16 cellular contexts compared by ENCODE assay signal in genomic region chr7:118803-119376, GRCh38.
DNase-seq lines count a peak whose midpoint lies in the region; ATAC-seq, FAIRE-seq and TF ChIP-seq lines count a peak whose summit lies in the region.
"Had no signal": no experiment of that assay in that cellular context is flagged by ENCODE, and none has a peak within 500 bp of the region (broad histone marks: within the 10 kb centered on the region; RNA-seq: fewer than 3 reads in every experiment).

No MANE protein-coding gene starts in this region.

- no peaks in the 10 kb centered on the region for H3K79me2 ChIP-seq in K562 (ENCODE audit: control insufficient read depth, insufficient read depth, low read length)

- no peaks in the 10 kb centered on the region for H3K9me3 ChIP-seq in K562 (replicated peaks; ENCODE audit: control insufficient read depth, insufficient read depth, low read depth, low read length)
- no peaks in the 10 kb centered on the region for H3K9me3 ChIP-seq in tibial nerve

- H3K4me3 ChIP-seq in K562 (no peak overlapping the region), tibial nerve (no peak overlapping the region)
- H3K4me3 ChIP-seq: GM23248 had no signal

- no peak for TF ChIP-seq CTCF in activated CD8-positive, alpha-beta T cell treated with anti-CD3 and anti-CD28 coated beads for 36 hours (IDR thresholded peaks at IDR 0.05)
- TF ChIP-seq CTCF in K562 (IDR thresholded peaks at IDR 0.05 in 2 of 3, conservative IDR thresholded peaks at IDR 0.05 in 1 of 3; ENCODE audit: insufficient read depth in 2 of 3, low read depth in 1 of 3, low read length in 3 of 3) (no peak), tibial nerve (IDR thresholded peaks at IDR 0.05) (no peak), foreskin keratinocyte (conservative IDR thresholded peaks at IDR 0.05) (no peak)

- H3K27ac ChIP-seq in K562 (ENCODE audit: extremely low read depth, low read depth, low read length) = no peak overlapping the region
- peak overlapping the region in 3 of 4 donors; percentile 36 to 67 (median 51) for H3K27ac ChIP-seq in tibial nerve
- no peak overlapping the region for H3K27ac ChIP-seq in foreskin keratinocyte
- H3K27ac ChIP-seq: 22Rv1, GM23248 had no signal

- peak; percentile 8 for DNase-seq in activated CD8-positive, alpha-beta T cell treated with anti-CD3 and anti-CD28 coated beads, Interleukin-2, amount 10 ng/mL, durations not matched to agents 7 days and 5 days
- no peak for DNase-seq in activated CD8-positive, alpha-beta T cell treated with anti-CD3 and anti-CD28 coated beads for 36 hours
- DNase-seq in K562 (ENCODE audit: extremely low read depth in 1 of 4, low spot score in 3 of 4) = no peak
- peak; percentile 26 for DNase-seq in mesenteric fat pad (ENCODE audit: low spot score)
- no peak for DNase-seq in tibial nerve (ENCODE audit: low spot score in 2 of 2)
- DNase-seq in foreskin keratinocyte = no peak
- no peak for DNase-seq in activated T-cell treated with anti-CD3 and anti-CD28 coated beads, Interleukin-2, amount 50 U/mL, for 1 hour
- no peak for DNase-seq in activated CD8-positive, alpha-beta memory T cell treated with anti-CD3 and anti-CD28 coated beads for 24 hours
- DNase-seq: activated CD4-positive, alpha-beta T cell treated with anti-CD3 and anti-CD28 coated beads, Interleukin-2, amount 50 U/mL, for 1 hour; activated naive CD4-positive, alpha-beta T cell; cerebellar nuclear complex; GM23248; NCI-H2029 had no signal

- ATAC-seq in activated CD8-positive, alpha-beta T cell treated with anti-CD3 and anti-CD28 coated beads, Interleukin-2, amount 10 ng/mL, durations not matched to agents 7 days and 5 days = no peak
- ATAC-seq in activated CD8-positive, alpha-beta T cell treated with anti-CD3 and anti-CD28 coated beads for 36 hours = no peak
- ATAC-seq in K562 (0 out of 3 replicates have a peak, but pooled peaks have one; percentile 17), foreskin keratinocyte (no peak)
- ATAC-seq: SK-N-SH treated with all-trans-retinoic acid at 6 μM for 48 hours had no signal

- peaks cover 3% of the 10 kb centered on the region for H3K27me3 Mint-ChIP-seq in activated CD8-positive, alpha-beta T cell treated with anti-CD3 and anti-CD28 coated beads, Interleukin-2, amount 10 ng/mL, durations not matched to agents 7 days and 5 days (ENCODE audit: low read depth)
- H3K27me3 Mint-ChIP-seq in activated CD8-positive, alpha-beta T cell treated with anti-CD3 and anti-CD28 coated beads for 36 hours = peaks cover 26% of the 10 kb centered on the region

- no peaks in the 10 kb centered on the region for H3K9me1 ChIP-seq in K562 (ENCODE audit: control insufficient read depth, insufficient read depth, low read length)

- H3K36me3 Mint-ChIP-seq in activated CD8-positive, alpha-beta T cell treated with anti-CD3 and anti-CD28 coated beads, Interleukin-2, amount 10 ng/mL, durations not matched to agents 7 days and 5 days (ENCODE audit: low read depth) = no peaks in the 10 kb centered on the region
- no peaks in the 10 kb centered on the region for H3K36me3 Mint-ChIP-seq in activated CD8-positive, alpha-beta T cell treated with anti-CD3 and anti-CD28 coated beads for 36 hours (ENCODE audit: low read depth)

- no peaks in the 10 kb centered on the region for H3K36me3 ChIP-seq in K562 (ENCODE audit: control insufficient read depth, insufficient read depth, low read length)
- H3K36me3 ChIP-seq in tibial nerve = no peaks in the 10 kb centered on the region

- H3K27me3 ChIP-seq in K562 (ENCODE audit: control insufficient read depth in 2 of 2, insufficient read depth in 2 of 2, low read length in 2 of 2) (peaks cover 60 to 79% of the 10 kb centered on the region in 2 experiments), tibial nerve (no peaks in the 10 kb centered on the region), foreskin keratinocyte (peaks cover 44% of the 10 kb centered on the region)

- peaks cover 10% of the 10 kb centered on the region; the same call in 1 of the 2 replicates for H4K20me1 ChIP-seq in K562 (replicated peaks; ENCODE audit: control insufficient read depth, insufficient read depth, low read length)

- no peak overlapping the region for H2AFZ ChIP-seq in K562 (ENCODE audit: low read depth, low read length)
- H2AFZ ChIP-seq: GM23248 had no signal

- H3K4me1 ChIP-seq in K562 (replicated peaks in 1 of 2; ENCODE audit: control insufficient read depth in 2 of 2, insufficient read depth in 2 of 2, low read length in 2 of 2) (peaks cover 7 to 26% of the 10 kb centered on the region in 2 experiments; a peak in 3 of 5 replicates), tibial nerve (peaks cover 0 to 59% (median 16%) of the 10 kb centered on the region in 4 donors), foreskin keratinocyte (no peaks in the 10 kb centered on the region)

- no peak for FAIRE-seq in K562 (lab: Jason Lieb, UNC)

- TF ChIP-seq EP300 in K562 (IDR thresholded peaks at IDR 0.05; ENCODE audit: low read length) (no peak), tibial nerve (IDR thresholded peaks at IDR 0.05) (no peak)

- H3K4me3 Mint-ChIP-seq in activated CD8-positive, alpha-beta T cell treated with anti-CD3 and anti-CD28 coated beads, Interleukin-2, amount 10 ng/mL, durations not matched to agents 7 days and 5 days = no peak overlapping the region
- no peak overlapping the region for H3K4me3 Mint-ChIP-seq in activated CD8-positive, alpha-beta T cell treated with anti-CD3 and anti-CD28 coated beads for 36 hours

- BruUV-seq in K562 (replicated peaks; lab: Mats Ljungman, UMichigan) = no TSS peak

- no peak for TF ChIP-seq POLR2A in K562 (conservative IDR thresholded peaks at IDR 0.05)
- TF ChIP-seq POLR2A in tibial nerve (IDR thresholded peaks at IDR 0.05) = no peak

- H3K9me3 Mint-ChIP-seq in activated CD8-positive, alpha-beta T cell treated with anti-CD3 and anti-CD28 coated beads, Interleukin-2, amount 10 ng/mL, durations not matched to agents 7 days and 5 days (ENCODE audit: insufficient read depth) = peaks cover under 1% of the 10 kb centered on the region
- peaks cover 4% of the 10 kb centered on the region for H3K9me3 Mint-ChIP-seq in activated CD8-positive, alpha-beta T cell treated with anti-CD3 and anti-CD28 coated beads for 36 hours

- H3K4me2 ChIP-seq in K562 (ENCODE audit: insufficient read depth, low read length) = no peak overlapping the region

- intact Hi-C loops in activated CD8-positive, alpha-beta T cell treated with anti-CD3 and anti-CD28 coated beads for 36 hours (cut with micrococcal nuclease) = no loop called here
- intact Hi-C loops in K562 (cut with micrococcal nuclease) = no loop called here

- CTCF ChIA-PET in activated CD8-positive, alpha-beta T cell treated with anti-CD3 and anti-CD28 coated beads, Interleukin-2, amount 10 ng/mL, durations not matched to agents 7 days and 5 days (lab: Charles Lee) = no interaction called here
- CTCF ChIA-PET in activated CD8-positive, alpha-beta T cell treated with anti-CD3 and anti-CD28 coated beads for 36 hours (lab: Charles Lee) = no interaction called here
- CTCF ChIA-PET in K562 (lab: Yijun Ruan, JAX; ENCODE audit: low intra/inter-chr PET ratio) = no interaction called here

- in situ Hi-C loops in K562 (cut with MboI) = loop anchor here (5.0 kb wide), 1 partner anchor 63 kb away; no protein-coding TSS in a partner anchor

- H3K27ac Mint-ChIP-seq in activated CD8-positive, alpha-beta T cell treated with anti-CD3 and anti-CD28 coated beads, Interleukin-2, amount 10 ng/mL, durations not matched to agents 7 days and 5 days = no peak overlapping the region
- H3K27ac Mint-ChIP-seq in activated CD8-positive, alpha-beta T cell treated with anti-CD3 and anti-CD28 coated beads for 36 hours = no peak overlapping the region
- H3K27ac Mint-ChIP-seq: progenitor cell of endocrine pancreas had no signal

- WGBS in K562 (ENCODE audit: insufficient coverage, low coverage, missing lambda C conversion rate) = 1% methylated on average over 23 of the region's 27 CpGs
- WGBS in tibial nerve, 2 donors = 74 to 78% methylated on average over 27 of the region's 27 CpGs

- POLR2A ChIA-PET in activated CD8-positive, alpha-beta T cell treated with anti-CD3 and anti-CD28 coated beads, Interleukin-2, amount 10 ng/mL, durations not matched to agents 7 days and 5 days (lab: Charles Lee) = no interaction called here
- POLR2A ChIA-PET in activated CD8-positive, alpha-beta T cell treated with anti-CD3 and anti-CD28 coated beads for 36 hours (lab: Charles Lee) = interaction anchor here (1.0 kb wide), 1 partner anchor 29 kb away, joined by 3 read pairs; no protein-coding TSS in a partner anchor
- POLR2A ChIA-PET in K562 (lab: Yijun Ruan, JAX) = no interaction called here

- H3K4me1 Mint-ChIP-seq in activated CD8-positive, alpha-beta T cell treated with anti-CD3 and anti-CD28 coated beads, Interleukin-2, amount 10 ng/mL, durations not matched to agents 7 days and 5 days (ENCODE audit: low read depth) = no peaks in the 10 kb centered on the region
- no peaks in the 10 kb centered on the region for H3K4me1 Mint-ChIP-seq in activated CD8-positive, alpha-beta T cell treated with anti-CD3 and anti-CD28 coated beads for 36 hours (ENCODE audit: low read depth)

- no peak overlapping the region; a peak in 1 of 4 replicates for H3K9ac ChIP-seq in K562 (ENCODE audit: insufficient read depth in 1 of 2, low read depth in 2 of 2, low read length in 2 of 2)
- H3K9ac ChIP-seq: GM23248 had no signal

- no peak for TF ChIP-seq RAD21 in K562 (CRISPR knock-in tag; conservative IDR thresholded peaks at IDR 0.05 in 1 of 2, IDR thresholded peaks at IDR 0.05 in 1 of 2)

TF ChIP-seq in K562, 482 proteins besides CTCF, POLR2A, EP300 and RAD21 (continues in another document):
- TF ChIP-seq MXI1 (IDR thresholded peaks at IDR 0.05; ENCODE audit: low read depth, low read length) = no peak

Comparison
In these comparisons a context has a peak if more than half of its experiments do, and no peak if none do; other contexts are left out.
1. DNase-seq: peak in activated CD8-positive, alpha-beta T cell treated with anti-CD3 and anti-CD28 coated beads, Interleukin-2, amount 10 ng/mL, durations not matched to agents 7 days and 5 days (single experiment) and mesenteric fat pad (single experiment); none in activated CD8-positive, alpha-beta T cell treated with anti-CD3 and anti-CD28 coated beads for 36 hours (single experiment), K562 (0 of 4), tibial nerve (0 of 2), foreskin keratinocyte (0 of 2), activated T-cell treated with anti-CD3 and anti-CD28 coated beads, Interleukin-2, amount 50 U/mL, for 1 hour (single experiment) and activated CD8-positive, alpha-beta memory T cell treated with anti-CD3 and anti-CD28 coated beads for 24 hours (single experiment).
2. H3K27ac ChIP-seq: peak in tibial nerve (3 of 4); none in K562 (single experiment) and foreskin keratinocyte (single experiment).